Comparison of ENCODE assay signal across 1 cellular context in genomic region chr16:49977427-49977826, GRCh38.
TF ChIP-seq lines count a peak whose summit lies in the region.

No MANE protein-coding gene starts in this region.

TF ChIP-seq in SK-N-SH, 30 proteins besides CTCF, POLR2A, EP300 and RAD21 (continued from another document):
- TF ChIP-seq IRF3 (IDR thresholded peaks at IDR 0.05; ENCODE audit: low read depth, low read length) (no peak), TAF1 (IDR thresholded peaks at IDR 0.05; ENCODE audit: borderline replicate concordance, low read depth, low read length) (no peak), CHD2 (IDR thresholded peaks at IDR 0.05; ENCODE audit: low read length, partially characterized antibody) (no peak), GABPA (IDR thresholded peaks at IDR 0.05; ENCODE audit: low read depth) (no peak), ELF1 (IDR thresholded peaks at IDR 0.05) (no peak), USF1 (IDR thresholded peaks at IDR 0.05; ENCODE audit: borderline replicate concordance, low read depth) (no peak), GATA2 (CRISPR knock-in tag; IDR thresholded peaks at IDR 0.05) (no peak), FOSL2 (IDR thresholded peaks at IDR 0.05; ENCODE audit: borderline replicate concordance, low read depth) (no peak)
